13 cellular contexts compared by ENCODE assay signal in the genomic region with DNA sequence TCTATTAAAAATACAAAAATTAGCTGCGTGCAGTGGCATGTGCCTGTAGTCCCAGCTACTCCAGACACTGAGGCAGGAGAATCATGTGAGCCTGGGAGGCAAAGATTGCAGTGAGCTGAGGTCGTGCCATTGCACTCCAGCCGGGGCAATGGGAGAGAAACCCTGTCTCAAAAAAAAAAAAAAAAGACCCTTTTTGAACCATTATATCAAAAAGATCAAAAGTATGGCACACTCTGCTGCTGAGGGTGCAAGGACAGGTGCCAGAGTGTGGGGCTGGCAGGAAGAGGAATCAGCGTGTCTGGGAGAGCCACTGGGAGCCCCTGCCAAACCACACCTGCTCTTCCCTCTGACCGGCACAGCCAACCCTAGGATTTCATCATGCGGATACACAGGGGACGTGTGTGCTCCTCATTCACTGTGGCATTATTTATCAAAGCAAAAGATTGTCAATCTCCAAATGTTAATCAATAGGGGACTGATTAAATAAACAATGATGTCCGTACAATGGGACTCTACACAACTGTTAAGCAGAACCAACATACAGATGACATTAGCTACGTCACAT.
DNase-seq lines count a peak whose midpoint lies in the region; ATAC-seq, FAIRE-seq and TF ChIP-seq lines count a peak whose summit lies in the region.
"Had no signal": no experiment of that assay in that cellular context is flagged by ENCODE, and none has a peak within 500 bp of the region (broad histone marks: within the 10 kb centered on the region; RNA-seq: fewer than 3 reads in every experiment).

No MANE protein-coding gene starts in this region.

- peaks cover 8% of the 10 kb centered on the region for H3K27me3 Mint-ChIP-seq in Calu3 (ENCODE audit: unreplicated experiment)

- H3K9me3 Mint-ChIP-seq in Calu3 (ENCODE audit: low read depth, unreplicated experiment) = no peaks in the 10 kb centered on the region
- H3K9me3 Mint-ChIP-seq: H9 had no signal

- H3K27ac ChIP-seq in A549 = no peak overlapping the region
- H3K27ac ChIP-seq: BLaER1 had no signal

- POLR2A ChIA-PET in A549 (lab: Yijun Ruan, JAX) = no interaction called here

- no peak overlapping the region for H3K4me3 Mint-ChIP-seq in Calu3 (ENCODE audit: low read depth, unreplicated experiment)
- H3K4me3 Mint-ChIP-seq: H9 had no signal

- no peak for TF ChIP-seq RAD21 in A549 (conservative IDR thresholded peaks at IDR 0.05 in 1 of 2, IDR thresholded peaks at IDR 0.05 in 1 of 2)

- H3K4me1 Mint-ChIP-seq in Calu3 (ENCODE audit: low read depth, unreplicated experiment) = peaks cover 25% of the 10 kb centered on the region

- TF ChIP-seq CTCF in A549 (IDR thresholded peaks at IDR 0.05) (no peak), Calu3 (IDR thresholded peaks at IDR 0.05; ENCODE audit: unreplicated experiment) (no peak)

- no peak for TF ChIP-seq POLR2A in A549 (IDR thresholded peaks at IDR 0.05; ENCODE audit: low read length)

- 89% methylated on average over 9 of the region's 9 CpGs for WGBS in A549 (ENCODE audit: missing lambda C conversion rate)

- ATAC-seq in A549 (no peak), HG03196 (IDR thresholded peaks at IDR 0.05; ENCODE audit: unreplicated experiment) (no peak)

- BruUV-seq in Calu3 (replicated peaks; lab: Mats Ljungman, UMichigan) = no TSS peak

- H3K27ac Mint-ChIP-seq in Calu3 (ENCODE audit: unreplicated experiment) = peak overlapping the region; percentile 71
- H3K27ac Mint-ChIP-seq: H9 had no signal

- CTCF ChIA-PET in A549 (lab: Yijun Ruan, JAX) (interaction anchor here (1.8 kb wide), 1 partner anchor 8 kb away, joined by 4 read pairs; no protein-coding TSS in a partner anchor), Calu3 (lab: Charles Lee) (no interaction called here)

- intact Hi-C loops in Calu3 (cut with micrococcal nuclease; ENCODE audit: unreplicated experiment) (no loop called here), posterior vena cava (cut with DNase I) (no loop called here)

- TF ChIP-seq EP300 in A549 (IDR thresholded peaks at IDR 0.05) = no peak

- H3K36me3 Mint-ChIP-seq in Calu3 (ENCODE audit: insufficient read depth, unreplicated experiment) = no peaks in the 10 kb centered on the region

- H3K4me1 ChIP-seq in A549 = peaks cover 9% of the 10 kb centered on the region; the same call in 2 of the 3 replicates

- no peaks in the 10 kb centered on the region for H3K9me3 ChIP-seq in A549
- H3K9me3 ChIP-seq: BLaER1 had no signal

- DNase-seq in A549 (ENCODE audit: low read depth in 1 of 2, low spot score in 1 of 2) = no peak
- DNase-seq in Calu3 = no peak
- DNase-seq in SHP77 treated with DMSO at 0.1 percent for 48 hours (lab: John Stamatoyannopoulos, UW) = peak; percentile 21
- DNase-seq in posterior vena cava (ENCODE audit: low spot score) = peak; percentile 30
- no peak for DNase-seq in epidermal melanocyte (ENCODE audit: insufficient read length, low spot score)
- no peak for DNase-seq in SKM-1 (lab: John Stamatoyannopoulos, UW; ENCODE audit: unreplicated experiment)
- DNase-seq: H9, Karpas-422, NCI-H1105 treated with DMSO at 0.1 percent for 48 hours, NCI-H187, NCI-H2171 treated with DMSO at 0.1 percent for 48 hours had no signal

- peak; percentile 63 for FAIRE-seq in A549 (lab: Jason Lieb, UNC)

- no peak overlapping the region for H3K4me2 ChIP-seq in A549

- no peak overlapping the region for H3K4me3 ChIP-seq in A549
- H3K4me3 ChIP-seq: BLaER1 had no signal

TF ChIP-seq in A549, 52 proteins besides CTCF, POLR2A, EP300 and RAD21:
- TF ChIP-seq SREBF2 (IDR thresholded peaks at IDR 0.05) (no peak), POLR2AphosphoS2 (conservative IDR thresholded peaks at IDR 0.05; ENCODE audit: low read length) (no peak), CBX8 (IDR thresholded peaks at IDR 0.05) (no peak), FOSB (CRISPR knock-in tag; IDR thresholded peaks at IDR 0.05) (no peak), MYC (IDR thresholded peaks at IDR 0.05; ENCODE audit: borderline replicate concordance, low read length) (no peak), RARB (CRISPR knock-in tag; IDR thresholded peaks at IDR 0.05) (no peak), RFX5 (IDR thresholded peaks at IDR 0.05) (no peak), KDM5A (IDR thresholded peaks at IDR 0.05) (no peak), ZC3H11A (IDR thresholded peaks at IDR 0.05) (no peak)
- TF ChIP-seq, protein P1, sequence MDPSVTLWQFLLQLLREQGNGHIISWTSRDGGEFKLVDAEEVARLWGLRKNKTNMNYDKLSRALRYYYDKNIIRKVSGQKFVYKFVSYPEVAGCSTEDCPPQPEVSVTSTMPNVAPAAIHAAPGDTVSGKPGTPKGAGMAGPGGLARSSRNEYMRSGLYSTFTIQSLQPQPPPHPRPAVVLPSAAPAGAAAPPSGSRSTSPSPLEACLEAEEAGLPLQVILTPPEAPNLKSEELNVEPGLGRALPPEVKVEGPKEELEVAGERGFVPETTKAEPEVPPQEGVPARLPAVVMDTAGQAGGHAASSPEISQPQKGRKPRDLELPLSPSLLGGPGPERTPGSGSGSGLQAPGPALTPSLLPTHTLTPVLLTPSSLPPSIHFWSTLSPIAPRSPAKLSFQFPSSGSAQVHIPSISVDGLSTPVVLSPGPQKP (IDR thresholded peaks at IDR 0.05; ENCODE audit: low read depth, low read length) = no peak
- TF ChIP-seq, protein P2, sequence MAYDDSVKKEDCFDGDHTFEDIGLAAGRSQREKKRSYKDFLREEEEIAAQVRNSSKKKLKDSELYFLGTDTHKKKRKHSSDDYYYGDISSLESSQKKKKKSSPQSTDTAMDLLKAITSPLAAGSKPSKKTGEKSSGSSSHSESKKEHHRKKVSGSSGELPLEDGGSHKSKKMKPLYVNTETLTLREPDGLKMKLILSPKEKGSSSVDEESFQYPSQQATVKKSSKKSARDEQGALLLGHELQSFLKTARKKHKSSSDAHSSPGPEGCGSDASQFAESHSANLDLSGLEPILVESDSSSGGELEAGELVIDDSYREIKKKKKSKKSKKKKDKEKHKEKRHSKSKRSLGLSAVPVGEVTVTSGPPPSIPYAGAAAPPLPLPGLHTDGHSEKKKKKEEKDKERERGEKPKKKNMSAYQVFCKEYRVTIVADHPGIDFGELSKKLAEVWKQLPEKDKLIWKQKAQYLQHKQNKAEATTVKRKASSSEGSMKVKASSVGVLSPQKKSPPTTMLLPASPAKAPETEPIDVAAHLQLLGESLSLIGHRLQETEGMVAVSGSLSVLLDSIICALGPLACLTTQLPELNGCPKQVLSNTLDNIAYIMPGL (CRISPR knock-in tag; IDR thresholded peaks at IDR 0.05; ENCODE audit: borderline replicate concordance) = no peak
- TF ChIP-seq, protein P3, sequence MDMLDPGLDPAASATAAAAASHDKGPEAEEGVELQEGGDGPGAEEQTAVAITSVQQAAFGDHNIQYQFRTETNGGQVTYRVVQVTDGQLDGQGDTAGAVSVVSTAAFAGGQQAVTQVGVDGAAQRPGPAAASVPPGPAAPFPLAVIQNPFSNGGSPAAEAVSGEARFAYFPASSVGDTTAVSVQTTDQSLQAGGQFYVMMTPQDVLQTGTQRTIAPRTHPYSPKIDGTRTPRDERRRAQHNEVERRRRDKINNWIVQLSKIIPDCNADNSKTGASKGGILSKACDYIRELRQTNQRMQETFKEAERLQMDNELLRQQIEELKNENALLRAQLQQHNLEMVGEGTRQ (IDR thresholded peaks at IDR 0.05) = no peak

Comparison
In these comparisons a context has a peak if more than half of its experiments do, and no peak if none do; other contexts are left out.
1. DNase-seq: peak in SHP77 treated with DMSO at 0.1 percent for 48 hours (single experiment) and posterior vena cava (single experiment); none in A549 (0 of 2), Calu3 (single experiment), epidermal melanocyte (single experiment) and SKM-1 (single experiment).